2 cellular contexts compared by ENCODE assay signal in the genomic region with DNA sequence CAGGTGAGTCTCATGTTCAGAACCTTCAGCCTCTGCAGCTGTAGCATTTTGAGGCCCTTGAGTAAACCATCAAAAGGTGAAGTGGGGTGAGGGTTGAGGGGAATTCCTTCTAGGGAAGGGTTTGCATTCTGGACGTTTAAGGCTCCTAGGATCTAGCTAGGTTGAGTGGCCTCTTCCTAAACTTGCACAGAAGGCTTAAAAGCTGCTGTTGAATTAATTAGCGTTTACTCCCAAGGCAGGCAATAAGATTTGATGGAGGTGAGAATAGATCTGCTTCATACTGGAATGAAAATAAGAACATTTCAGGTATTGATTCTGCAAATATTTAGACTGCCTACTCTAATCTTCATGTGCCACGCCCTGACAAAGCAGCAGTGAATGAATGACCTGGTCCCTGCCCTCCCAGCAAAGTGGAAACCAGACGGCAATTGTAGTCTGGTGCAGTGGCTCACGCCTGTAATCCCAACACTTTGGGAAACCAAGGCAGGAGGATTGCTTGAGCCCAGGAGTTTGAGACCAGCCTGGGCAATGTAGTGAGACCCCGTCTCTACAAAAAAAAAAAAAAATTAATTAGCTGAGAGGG.
TF ChIP-seq lines count a peak whose summit lies in the region.

No MANE protein-coding gene starts in this region.

TF ChIP-seq in A549, 52 proteins besides CTCF, POLR2A, EP300 and RAD21:
- TF ChIP-seq TP53 (CRISPR knock-in tag; IDR thresholded peaks at IDR 0.05): no peak
- no peak for TF ChIP-seq MYC (IDR thresholded peaks at IDR 0.05; ENCODE audit: borderline replicate concordance, low read length)
- no peak for TF ChIP-seq KDM5A (IDR thresholded peaks at IDR 0.05)
- TF ChIP-seq TFCP2L1 (CRISPR knock-in tag; IDR thresholded peaks at IDR 0.05): no peak
- TF ChIP-seq HOXB5 (CRISPR knock-in tag; IDR thresholded peaks at IDR 0.05): no peak
- no peak for TF ChIP-seq SREBF2 (IDR thresholded peaks at IDR 0.05)
- no peak for TF ChIP-seq SMC3 (IDR thresholded peaks at IDR 0.05)
- no peak for TF ChIP-seq PBX3 (IDR thresholded peaks at IDR 0.05)
- no peak for TF ChIP-seq JUNB (IDR thresholded peaks at IDR 0.05)
- no peak for TF ChIP-seq CHD2 (IDR thresholded peaks at IDR 0.05; ENCODE audit: low read length, partially characterized antibody)
- no peak for TF ChIP-seq HES2 (IDR thresholded peaks at IDR 0.05)
- no peak for TF ChIP-seq ATOH8 (CRISPR knock-in tag; IDR thresholded peaks at IDR 0.05; ENCODE audit: low read depth)

TF ChIP-seq in HepG2, 621 proteins besides CTCF, POLR2A, EP300 and RAD21 (continues in another document):
- TF ChIP-seq ZBTB3 (CRISPR knock-in tag; IDR thresholded peaks at IDR 0.05; ENCODE audit: borderline replicate concordance, low read depth) (0 out of 2 replicates have a peak, but pooled peaks have one; percentile 33), SMARCC2 (IDR thresholded peaks at IDR 0.05) (no peak), ZC3H13 (CRISPR knock-in tag; IDR thresholded peaks at IDR 0.05) (no peak), ZNF232 (CRISPR knock-in tag; IDR thresholded peaks at IDR 0.05; ENCODE audit: borderline replicate concordance) (no peak), MEIS2 (CRISPR knock-in tag; IDR thresholded peaks at IDR 0.05) (no peak), PBX3 (CRISPR knock-in tag; IDR thresholded peaks at IDR 0.05; ENCODE audit: borderline replicate concordance) (no peak), SIN3B (IDR thresholded peaks at IDR 0.05; ENCODE audit: low read length) (no peak), KDM4B (CRISPR knock-in tag; IDR thresholded peaks at IDR 0.05) (no peak), ATRX (CRISPR knock-in tag; IDR thresholded peaks at IDR 0.05; ENCODE audit: borderline replicate concordance) (no peak), ATF5 (CRISPR knock-in tag; IDR thresholded peaks at IDR 0.05; ENCODE audit: low read depth) (no peak), ARID5B (CRISPR knock-in tag; IDR thresholded peaks at IDR 0.05) (no peak), ZNF121 (CRISPR knock-in tag; IDR thresholded peaks at IDR 0.05) (peak; percentile 65), ZNF512 (CRISPR knock-in tag; IDR thresholded peaks at IDR 0.05) (no peak), ZNF557 (CRISPR knock-in tag; IDR thresholded peaks at IDR 0.05) (no peak), BRF2 (CRISPR knock-in tag; IDR thresholded peaks at IDR 0.05) (no peak), ZBTB8A (CRISPR knock-in tag; IDR thresholded peaks at IDR 0.05; ENCODE audit: borderline replicate concordance, low read depth) (no peak), SMAD3 (CRISPR knock-in tag; IDR thresholded peaks at IDR 0.05) (no peak), RXRB (CRISPR knock-in tag; IDR thresholded peaks at IDR 0.05; ENCODE audit: borderline replicate concordance) (no peak), NR2F6 (IDR thresholded peaks at IDR 0.05) (no peak), NR2F6 (CRISPR knock-in tag; IDR thresholded peaks at IDR 0.05) (peak; percentile 28; the same call in 1 of the 2 replicates), NPAS2 (CRISPR knock-in tag; IDR thresholded peaks at IDR 0.05; ENCODE audit: borderline replicate concordance) (no peak), ZBTB7B (CRISPR knock-in tag; IDR thresholded peaks at IDR 0.05) (no peak), HDAC1 (CRISPR knock-in tag; IDR thresholded peaks at IDR 0.05) (no peak), ZNF614 (CRISPR knock-in tag; IDR thresholded peaks at IDR 0.05; ENCODE audit: borderline replicate concordance) (no peak), FLYWCH1 (CRISPR knock-in tag; IDR thresholded peaks at IDR 0.05) (no peak), FOXA1 (IDR thresholded peaks at IDR 0.05) (no peak), FOXA1 (CRISPR knock-in tag; IDR thresholded peaks at IDR 0.05) (0 out of 2 replicates have a peak, but pooled peaks have one; percentile 26), XRCC5 (optimal IDR thresholded peaks at IDR 0.05; ENCODE audit: low read length) (no peak), DZIP1 (CRISPR knock-in tag; IDR thresholded peaks at IDR 0.05) (no peak), PHF21A (CRISPR knock-in tag; IDR thresholded peaks at IDR 0.05) (no peak), SNAPC5 (CRISPR knock-in tag; IDR thresholded peaks at IDR 0.05; ENCODE audit: borderline replicate concordance) (no peak), KLF15 (CRISPR knock-in tag; IDR thresholded peaks at IDR 0.05; ENCODE audit: borderline replicate concordance) (no peak), HIVEP1 (CRISPR knock-in tag; IDR thresholded peaks at IDR 0.05) (no peak), ADNP (CRISPR knock-in tag; IDR thresholded peaks at IDR 0.05) (no peak), ZNF749 (CRISPR knock-in tag; IDR thresholded peaks at IDR 0.05; ENCODE audit: borderline replicate concordance) (no peak), POLR2G (IDR thresholded peaks at IDR 0.05; ENCODE audit: low read depth, low read length) (no peak), ZNF317 (CRISPR knock-in tag; IDR thresholded peaks at IDR 0.05) (no peak), NFIB (CRISPR knock-in tag; IDR thresholded peaks at IDR 0.05; ENCODE audit: borderline replicate concordance) (no peak), TOE1 (CRISPR knock-in tag; IDR thresholded peaks at IDR 0.05) (no peak), REPIN1 (CRISPR knock-in tag; IDR thresholded peaks at IDR 0.05; ENCODE audit: borderline replicate concordance, low read depth) (no peak), MTA3 (CRISPR knock-in tag; IDR thresholded peaks at IDR 0.05) (no peak), JUND (CRISPR knock-in tag; IDR thresholded peaks at IDR 0.05) (no peak), FOXM1 (CRISPR knock-in tag; IDR thresholded peaks at IDR 0.05) (no peak), SP5 (CRISPR knock-in tag; IDR thresholded peaks at IDR 0.05; ENCODE audit: borderline replicate concordance, low read depth) (peak; percentile 79)
- TF ChIP-seq, protein P1, sequence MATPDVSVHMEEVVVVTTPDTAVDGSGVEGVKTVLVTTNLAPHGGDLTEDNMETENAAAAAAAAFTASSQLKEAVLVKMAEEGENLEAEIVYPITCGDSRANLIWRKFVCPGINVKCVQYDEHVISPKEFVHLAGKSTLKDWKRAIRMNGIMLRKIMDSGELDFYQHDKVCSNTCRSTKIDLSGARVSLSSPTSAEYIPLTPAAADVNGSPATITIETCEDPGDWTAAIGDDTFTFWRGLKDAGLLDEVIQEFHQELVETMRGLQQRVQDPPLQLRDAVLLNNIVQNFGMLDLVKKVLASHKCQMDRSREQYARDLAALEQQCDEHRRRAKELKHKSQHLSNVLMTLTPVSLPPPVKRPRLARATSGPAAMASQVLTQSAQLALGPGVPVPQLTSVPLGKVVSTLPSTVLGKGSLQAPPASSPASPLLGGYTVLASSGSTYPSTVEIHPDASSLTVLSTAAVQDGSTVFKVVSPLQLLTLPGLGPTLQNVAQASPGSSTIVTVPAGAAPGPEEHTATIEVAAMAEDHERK (CRISPR knock-in tag; IDR thresholded peaks at IDR 0.05; ENCODE audit: low read depth): no peak
- TF ChIP-seq, protein P2, sequence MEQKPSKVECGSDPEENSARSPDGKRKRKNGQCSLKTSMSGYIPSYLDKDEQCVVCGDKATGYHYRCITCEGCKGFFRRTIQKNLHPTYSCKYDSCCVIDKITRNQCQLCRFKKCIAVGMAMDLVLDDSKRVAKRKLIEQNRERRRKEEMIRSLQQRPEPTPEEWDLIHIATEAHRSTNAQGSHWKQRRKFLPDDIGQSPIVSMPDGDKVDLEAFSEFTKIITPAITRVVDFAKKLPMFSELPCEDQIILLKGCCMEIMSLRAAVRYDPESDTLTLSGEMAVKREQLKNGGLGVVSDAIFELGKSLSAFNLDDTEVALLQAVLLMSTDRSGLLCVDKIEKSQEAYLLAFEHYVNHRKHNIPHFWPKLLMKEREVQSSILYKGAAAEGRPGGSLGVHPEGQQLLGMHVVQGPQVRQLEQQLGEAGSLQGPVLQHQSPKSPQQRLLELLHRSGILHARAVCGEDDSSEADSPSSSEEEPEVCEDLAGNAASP (CRISPR knock-in tag; IDR thresholded peaks at IDR 0.05; ENCODE audit: borderline replicate concordance): no peak
- TF ChIP-seq, protein P3, sequence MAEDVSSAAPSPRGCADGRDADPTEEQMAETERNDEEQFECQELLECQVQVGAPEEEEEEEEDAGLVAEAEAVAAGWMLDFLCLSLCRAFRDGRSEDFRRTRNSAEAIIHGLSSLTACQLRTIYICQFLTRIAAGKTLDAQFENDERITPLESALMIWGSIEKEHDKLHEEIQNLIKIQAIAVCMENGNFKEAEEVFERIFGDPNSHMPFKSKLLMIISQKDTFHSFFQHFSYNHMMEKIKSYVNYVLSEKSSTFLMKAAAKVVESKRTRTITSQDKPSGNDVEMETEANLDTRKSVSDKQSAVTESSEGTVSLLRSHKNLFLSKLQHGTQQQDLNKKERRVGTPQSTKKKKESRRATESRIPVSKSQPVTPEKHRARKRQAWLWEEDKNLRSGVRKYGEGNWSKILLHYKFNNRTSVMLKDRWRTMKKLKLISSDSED (CRISPR knock-in tag; IDR thresholded peaks at IDR 0.05): no peak
